Comparison of ENCODE assay signal across 2 cellular contexts in the genomic region with DNA sequence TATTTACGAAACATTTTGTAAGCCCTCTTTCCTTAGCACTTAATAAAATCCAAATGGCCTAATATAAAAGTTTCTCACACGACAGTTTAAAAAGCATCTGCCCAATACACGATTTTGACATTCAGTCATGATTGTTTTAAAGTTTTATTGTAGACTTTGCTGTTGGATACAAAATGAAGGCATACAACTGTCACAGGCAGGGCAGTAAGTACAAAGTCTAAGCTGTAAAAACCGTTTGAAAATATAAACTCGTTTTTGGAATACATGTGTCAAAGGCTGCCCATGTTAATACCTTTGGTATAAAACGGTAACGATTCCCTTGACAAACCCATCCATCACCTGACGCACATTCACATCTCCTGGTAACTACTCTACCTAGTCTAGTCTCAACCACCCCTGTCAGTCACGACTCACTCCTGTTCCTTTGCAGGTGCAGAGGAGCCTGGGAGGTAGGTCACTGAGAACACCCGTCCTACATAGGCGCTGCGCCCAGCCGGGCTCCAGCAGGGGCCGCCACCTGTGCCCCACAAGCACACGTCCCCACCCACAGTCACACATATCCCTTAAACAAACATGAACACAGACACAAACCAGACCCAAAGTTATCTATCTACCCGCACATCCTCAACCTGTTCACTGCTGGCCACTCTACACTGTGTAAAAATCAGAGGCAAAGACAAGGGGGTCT.
TF ChIP-seq lines count a peak whose summit lies in the region.

No MANE protein-coding gene starts in this region.

TF ChIP-seq in HepG2, 621 proteins besides CTCF, POLR2A, EP300 and RAD21:
- no peak for TF ChIP-seq YY1 (IDR thresholded peaks at IDR 0.05; ENCODE audit: insufficient read depth, insufficient replicate concordance, low read depth, low read length)
- TF ChIP-seq, protein P1, sequence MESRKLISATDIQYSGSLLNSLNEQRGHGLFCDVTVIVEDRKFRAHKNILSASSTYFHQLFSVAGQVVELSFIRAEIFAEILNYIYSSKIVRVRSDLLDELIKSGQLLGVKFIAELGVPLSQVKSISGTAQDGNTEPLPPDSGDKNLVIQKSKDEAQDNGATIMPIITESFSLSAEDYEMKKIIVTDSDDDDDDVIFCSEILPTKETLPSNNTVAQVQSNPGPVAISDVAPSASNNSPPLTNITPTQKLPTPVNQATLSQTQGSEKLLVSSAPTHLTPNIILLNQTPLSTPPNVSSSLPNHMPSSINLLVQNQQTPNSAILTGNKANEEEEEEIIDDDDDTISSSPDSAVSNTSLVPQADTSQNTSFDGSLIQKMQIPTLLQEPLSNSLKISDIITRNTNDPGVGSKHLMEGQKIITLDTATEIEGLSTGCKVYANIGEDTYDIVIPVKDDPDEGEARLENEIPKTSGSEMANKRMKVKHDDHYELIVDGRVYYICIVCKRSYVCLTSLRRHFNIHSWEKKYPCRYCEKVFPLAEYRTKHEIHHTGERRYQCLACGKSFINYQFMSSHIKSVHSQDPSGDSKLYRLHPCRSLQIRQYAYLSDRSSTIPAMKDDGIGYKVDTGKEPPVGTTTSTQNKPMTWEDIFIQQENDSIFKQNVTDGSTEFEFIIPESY (CRISPR knock-in tag; IDR thresholded peaks at IDR 0.05) = peak; percentile 32; the same call in 1 of the 2 replicates

TF ChIP-seq in WTC11, 78 proteins besides CTCF, POLR2A, EP300 and RAD21:
- TF ChIP-seq, protein P2, sequence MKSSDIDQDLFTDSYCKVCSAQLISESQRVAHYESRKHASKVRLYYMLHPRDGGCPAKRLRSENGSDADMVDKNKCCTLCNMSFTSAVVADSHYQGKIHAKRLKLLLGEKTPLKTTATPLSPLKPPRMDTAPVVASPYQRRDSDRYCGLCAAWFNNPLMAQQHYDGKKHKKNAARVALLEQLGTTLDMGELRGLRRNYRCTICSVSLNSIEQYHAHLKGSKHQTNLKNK (CRISPR knock-in tag; IDR thresholded peaks at IDR 0.05) = no peak
TF ChIP-seq in WTC11: peak in this region for 0.
